ENCODE assay signal across 20 cellular contexts in genomic region chr4:125975861-125976397, GRCh38.
"Had no signal": no experiment of that assay in that cellular context is flagged by ENCODE, and none has a peak within 500 bp of the region (broad histone marks: within the 10 kb centered on the region; RNA-seq: fewer than 3 reads in every experiment).

No MANE protein-coding gene starts in this region.

- H3K9me3 ChIP-seq: ovary, psoas muscle, thoracic aorta, tibial nerve, upper lobe of left lung had no signal

- H3K4me3 ChIP-seq: coronary artery, heart right ventricle, lung, ovary, psoas muscle, skin epidermis, thoracic aorta, tibial nerve, upper lobe of left lung had no signal

- ATAC-seq: foreskin keratinocyte; heart right ventricle; left lobe of liver; naive thymus-derived CD4-positive, alpha-beta T cell; psoas muscle; right cardiac atrium; stimulated activated naive B cell treated with anti-CD40 and anti-IgM and Interleukin-4, amounts not matched to agents 10 μg/mL and 1 μg/mL and 100 μg/mL, for 72 hours had no signal

- H3K4me1 ChIP-seq: foreskin keratinocyte, heart right ventricle, psoas muscle, tibial nerve, upper lobe of left lung had no signal

- H3K27me3 ChIP-seq: foreskin keratinocyte, heart right ventricle, ovary, tibial nerve, upper lobe of left lung had no signal

- H3K27ac ChIP-seq: coronary artery, foreskin keratinocyte, heart right ventricle, ovary, psoas muscle, skin epidermis, thoracic aorta, tibial nerve, upper lobe of left lung had no signal

- DNase-seq: foreskin keratinocyte; glutamatergic neuron; heart right ventricle; mesenchymal stem cell; naive thymus-derived CD4-positive, alpha-beta T cell; occipital lobe; ovary; posterior cingulate gyrus; psoas muscle; right cardiac atrium; stimulated activated CD4-positive, alpha-beta T cell treated with anti-CD3 and anti-CD28 coated beads, Interleukin-15, amount 100 ng/mL, for 24 hours; stimulated activated CD4-positive, alpha-beta T cell treated with anti-CD3 and anti-CD28 coated beads, Interleukin-2, amount 100 ng/mL, for 48 hours; stimulated activated naive B cell treated with anti-CD40 and anti-IgM and Interleukin-4, amounts not matched to agents 10 μg/mL and 1 μg/mL and 100 μg/mL, for 72 hours; upper lobe of left lung had no signal

- H3K36me3 ChIP-seq: heart right ventricle, ovary, thoracic aorta, tibial nerve, upper lobe of left lung had no signal
